ENCODE assay signal across 16 cellular contexts in genomic region chr2:109260116-109260855, GRCh38.
"Had no signal": no experiment of that assay in that cellular context is flagged by ENCODE, and none has a peak within 500 bp of the region (broad histone marks: within the 10 kb centered on the region; RNA-seq: fewer than 3 reads in every experiment).

No MANE protein-coding gene starts in this region.

- H3K36me3 Mint-ChIP-seq: activated naive CD8-positive, alpha-beta T cell; natural killer cell had no signal

- H3K27ac ChIP-seq: brain microvascular endothelial cell, thoracic aorta had no signal

- H3K4me1 Mint-ChIP-seq: activated CD4-positive, alpha-beta memory T cell treated with anti-CD3 and anti-CD28 coated beads, Interleukin-2, amount 10 ng/mL, durations not matched to agents 7 days and 5 days; activated CD4-positive, alpha-beta T cell treated with anti-CD3 and anti-CD28 coated beads for 36 hours had no signal

- H3K9me3 ChIP-seq: mucosa of descending colon, thoracic aorta had no signal

- DNase-seq: activated CD4-positive, alpha-beta memory T cell treated with anti-CD3 and anti-CD28 coated beads, Interleukin-2, amount 10 ng/mL, durations not matched to agents 7 days and 5 days; activated CD4-positive, alpha-beta T cell treated with anti-CD3 and anti-CD28 coated beads for 36 hours; amygdala; brain microvascular endothelial cell; cerebellar nuclear complex; left colon; mucosa of descending colon; natural killer cell; stimulated activated CD4-positive, alpha-beta T cell treated with anti-CD3 and anti-CD28 coated beads, Interleukin-2, amount 100 ng/mL, for 48 hours; stimulated activated CD8-positive, alpha-beta memory T cell treated with anti-CD3 and anti-CD28 coated beads, Interleukin-4, amount 100 ng/mL, for 48 hours; T1000 had no signal

- H3K4me3 ChIP-seq: lung, mucosa of descending colon, thoracic aorta had no signal

- H3K9me3 Mint-ChIP-seq: activated CD4-positive, alpha-beta memory T cell treated with anti-CD3 and anti-CD28 coated beads, Interleukin-2, amount 10 ng/mL, durations not matched to agents 7 days and 5 days; activated T-helper 2 cell treated with anti-CD3 and anti-CD28 coated beads, Interferon-gamma antibody, Interleukin-2, Interleukin-4, amounts not matched to agents 10 μg/mL and 5 μg/mL and 100 μg/mL, durations not matched to agents 14 hours and 24 hours and 36 hours; natural killer cell; stimulated activated naive CD8-positive, alpha-beta T cell treated with anti-CD3 and anti-CD28 coated beads, Interleukin-15, Interleukin-2, amounts not matched to agents 100 ng/mL and 50 ng/mL, for 24 hours had no signal

- H3K27ac Mint-ChIP-seq: activated CD4-positive, alpha-beta memory T cell treated with anti-CD3 and anti-CD28 coated beads, Interleukin-2, amount 10 ng/mL, durations not matched to agents 7 days and 5 days; activated CD4-positive, alpha-beta T cell treated with anti-CD3 and anti-CD28 coated beads for 36 hours; activated naive CD8-positive, alpha-beta T cell; activated T-helper 2 cell treated with anti-CD3 and anti-CD28 coated beads, Interferon-gamma antibody, Interleukin-2, Interleukin-4, amounts not matched to agents 10 μg/mL and 5 μg/mL and 100 μg/mL, durations not matched to agents 14 hours and 24 hours and 36 hours; natural killer cell; stimulated activated naive CD8-positive, alpha-beta T cell treated with anti-CD3 and anti-CD28 coated beads, Interleukin-15, Interleukin-2, amounts not matched to agents 100 ng/mL and 50 ng/mL, for 24 hours had no signal

- H3K27me3 Mint-ChIP-seq: activated CD4-positive, alpha-beta T cell treated with anti-CD3 and anti-CD28 coated beads for 36 hours; activated naive CD8-positive, alpha-beta T cell; stimulated activated naive CD8-positive, alpha-beta T cell treated with anti-CD3 and anti-CD28 coated beads, Interleukin-15, Interleukin-2, amounts not matched to agents 100 ng/mL and 50 ng/mL, for 24 hours had no signal

- H3K4me3 Mint-ChIP-seq: activated CD4-positive, alpha-beta memory T cell treated with anti-CD3 and anti-CD28 coated beads, Interleukin-2, amount 10 ng/mL, durations not matched to agents 7 days and 5 days; activated CD4-positive, alpha-beta T cell treated with anti-CD3 and anti-CD28 coated beads for 36 hours; activated naive CD8-positive, alpha-beta T cell; natural killer cell; stimulated activated naive CD8-positive, alpha-beta T cell treated with anti-CD3 and anti-CD28 coated beads, Interleukin-15, Interleukin-2, amounts not matched to agents 100 ng/mL and 50 ng/mL, for 24 hours had no signal

- H3K36me3 ChIP-seq: brain microvascular endothelial cell, thoracic aorta had no signal
